ENCODE assay signal across 1 cellular context in the genomic region with DNA sequence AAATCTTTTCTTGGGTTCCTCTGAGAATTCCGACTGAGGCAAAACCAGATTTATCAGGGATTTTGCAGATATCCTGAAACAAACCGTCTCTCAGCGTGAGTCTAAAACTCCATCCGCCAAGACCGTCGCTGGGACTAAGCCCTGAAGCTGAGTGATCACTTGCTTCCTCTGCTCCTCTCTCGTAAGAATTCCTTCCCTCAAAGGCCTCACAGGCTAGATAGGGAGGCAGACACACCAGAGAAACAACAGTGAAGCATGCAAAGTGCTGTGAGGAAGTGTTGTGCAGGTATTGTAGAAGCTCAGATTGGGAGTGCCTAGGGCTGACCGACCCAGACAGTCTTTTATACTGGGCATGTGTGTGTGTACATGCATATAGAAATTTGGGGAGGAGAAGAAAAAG.
TF ChIP-seq lines count a peak whose summit lies in the region.

No MANE protein-coding gene starts in this region.

TF ChIP-seq in WTC11, 78 proteins besides CTCF, POLR2A, EP300 and RAD21 (continued from another document):
- TF ChIP-seq, protein P1, sequence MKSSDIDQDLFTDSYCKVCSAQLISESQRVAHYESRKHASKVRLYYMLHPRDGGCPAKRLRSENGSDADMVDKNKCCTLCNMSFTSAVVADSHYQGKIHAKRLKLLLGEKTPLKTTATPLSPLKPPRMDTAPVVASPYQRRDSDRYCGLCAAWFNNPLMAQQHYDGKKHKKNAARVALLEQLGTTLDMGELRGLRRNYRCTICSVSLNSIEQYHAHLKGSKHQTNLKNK (CRISPR knock-in tag; IDR thresholded peaks at IDR 0.05), result no peak
- TF ChIP-seq ELF4 (CRISPR knock-in tag; IDR thresholded peaks at IDR 0.05; ENCODE audit: low read depth) (no peak), OVOL2 (CRISPR knock-in tag; IDR thresholded peaks at IDR 0.05; ENCODE audit: borderline replicate concordance) (no peak), ETV6 (CRISPR knock-in tag; IDR thresholded peaks at IDR 0.05) (no peak), FOXK1 (CRISPR knock-in tag; IDR thresholded peaks at IDR 0.05) (no peak), FOXJ3 (CRISPR knock-in tag; IDR thresholded peaks at IDR 0.05; ENCODE audit: borderline replicate concordance) (no peak)
- TF ChIP-seq, protein P2, sequence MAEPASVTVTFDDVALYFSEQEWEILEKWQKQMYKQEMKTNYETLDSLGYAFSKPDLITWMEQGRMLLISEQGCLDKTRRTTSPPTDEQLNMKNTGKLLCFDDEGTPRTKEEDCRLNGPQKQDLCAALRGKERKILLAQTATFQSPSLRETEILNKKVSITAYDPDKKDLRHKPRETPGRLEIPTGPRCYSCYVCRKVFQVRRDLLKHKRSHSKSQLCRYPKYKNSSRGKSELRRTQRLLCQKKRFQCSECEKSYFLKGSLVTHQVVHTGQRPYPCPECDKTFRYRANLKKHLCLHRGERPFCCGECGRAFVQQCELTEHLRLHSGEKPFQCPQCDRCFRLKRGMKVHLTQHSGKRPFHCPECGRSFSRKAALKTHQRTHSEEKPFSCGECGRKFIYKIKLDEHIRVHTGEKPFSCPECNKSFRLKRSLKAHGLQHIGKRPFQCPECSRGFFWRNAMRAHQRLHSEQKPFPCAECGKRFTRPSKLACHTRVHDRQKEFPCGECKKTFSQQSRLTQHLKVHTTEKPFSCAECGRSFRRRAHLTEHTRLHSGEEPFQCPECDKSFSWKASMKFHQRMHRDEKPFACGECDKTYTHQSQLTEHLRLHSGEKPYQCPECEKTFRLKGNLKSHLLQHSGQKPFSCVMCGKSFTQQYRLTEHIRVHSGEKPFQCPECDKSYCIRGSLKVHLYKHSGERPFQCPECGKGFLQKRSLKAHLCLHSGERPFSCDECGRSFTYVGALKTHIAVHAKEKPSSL (CRISPR knock-in tag; conservative IDR thresholded peaks at IDR 0.05), result no peak
- TF ChIP-seq, protein P3, sequence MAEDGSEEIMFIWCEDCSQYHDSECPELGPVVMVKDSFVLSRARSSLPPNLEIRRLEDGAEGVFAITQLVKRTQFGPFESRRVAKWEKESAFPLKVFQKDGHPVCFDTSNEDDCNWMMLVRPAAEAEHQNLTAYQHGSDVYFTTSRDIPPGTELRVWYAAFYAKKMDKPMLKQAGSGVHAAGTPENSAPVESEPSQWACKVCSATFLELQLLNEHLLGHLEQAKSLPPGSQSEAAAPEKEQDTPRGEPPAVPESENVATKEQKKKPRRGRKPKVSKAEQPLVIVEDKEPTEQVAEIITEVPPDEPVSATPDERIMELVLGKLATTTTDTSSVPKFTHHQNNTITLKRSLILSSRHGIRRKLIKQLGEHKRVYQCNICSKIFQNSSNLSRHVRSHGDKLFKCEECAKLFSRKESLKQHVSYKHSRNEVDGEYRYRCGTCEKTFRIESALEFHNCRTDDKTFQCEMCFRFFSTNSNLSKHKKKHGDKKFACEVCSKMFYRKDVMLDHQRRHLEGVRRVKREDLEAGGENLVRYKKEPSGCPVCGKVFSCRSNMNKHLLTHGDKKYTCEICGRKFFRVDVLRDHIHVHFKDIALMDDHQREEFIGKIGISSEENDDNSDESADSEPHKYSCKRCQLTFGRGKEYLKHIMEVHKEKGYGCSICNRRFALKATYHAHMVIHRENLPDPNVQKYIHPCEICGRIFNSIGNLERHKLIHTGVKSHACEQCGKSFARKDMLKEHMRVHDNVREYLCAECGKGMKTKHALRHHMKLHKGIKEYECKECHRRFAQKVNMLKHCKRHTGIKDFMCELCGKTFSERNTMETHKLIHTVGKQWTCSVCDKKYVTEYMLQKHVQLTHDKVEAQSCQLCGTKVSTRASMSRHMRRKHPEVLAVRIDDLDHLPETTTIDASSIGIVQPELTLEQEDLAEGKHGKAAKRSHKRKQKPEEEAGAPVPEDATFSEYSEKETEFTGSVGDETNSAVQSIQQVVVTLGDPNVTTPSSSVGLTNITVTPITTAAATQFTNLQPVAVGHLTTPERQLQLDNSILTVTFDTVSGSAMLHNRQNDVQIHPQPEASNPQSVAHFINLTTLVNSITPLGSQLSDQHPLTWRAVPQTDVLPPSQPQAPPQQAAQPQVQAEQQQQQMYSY (CRISPR knock-in tag; IDR thresholded peaks at IDR 0.05), result no peak
